26 cellular contexts compared by ENCODE assay signal in the genomic region with DNA sequence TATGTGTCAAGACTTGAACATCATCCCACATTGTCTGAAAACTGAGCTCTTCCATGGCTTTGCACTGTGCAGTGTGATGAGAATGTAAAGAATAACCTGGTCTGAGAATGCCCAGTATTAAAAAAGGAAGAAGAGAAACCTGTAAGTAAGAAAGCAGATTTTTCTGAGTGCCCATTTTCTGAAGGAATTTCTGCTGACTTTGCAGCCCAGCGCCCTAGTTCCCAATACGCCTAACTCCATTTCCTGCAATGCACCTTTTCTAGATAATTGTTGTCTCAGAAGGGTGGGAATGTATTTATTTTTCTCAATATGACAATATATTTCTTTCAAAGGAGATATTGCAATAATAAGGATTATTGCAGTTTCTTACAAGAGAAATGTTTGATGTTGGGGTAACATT.
"Had no signal": no experiment of that assay in that cellular context is flagged by ENCODE, and none has a peak within 500 bp of the region (broad histone marks: within the 10 kb centered on the region; RNA-seq: fewer than 3 reads in every experiment).

No MANE protein-coding gene starts in this region.

- ATAC-seq: stimulated activated effector memory CD8-positive, alpha-beta T cell treated with anti-CD3 and anti-CD28 coated beads, Interleukin-12 subunit alpha, Interleukin-12 subunit beta, amount 100 ng/mL, for 72 hours; stimulated activated memory B cell treated with anti-CD40 and anti-IgM and Interleukin-4, amounts not matched to agents 10 μg/mL and 1 μg/mL and 100 μg/mL, for 72 hours; stimulated activated naive B cell treated with anti-CD40 and anti-IgM and Interleukin-4, amounts not matched to agents 10 μg/mL and 1 μg/mL and 100 μg/mL, for 72 hours; stimulated activated naive CD8-positive, alpha-beta T cell treated with anti-CD3 and anti-CD28 coated beads, Interleukin-15, amount 100 ng/mL, for 72 hours; stimulated activated naive CD8-positive, alpha-beta T cell treated with anti-CD3 and anti-CD28 coated beads, Interleukin-15, Interleukin-2, amounts not matched to agents 100 U/mL and 50 U/mL, for 24 hours; upper lobe of right lung had no signal

- H3K4me1 ChIP-seq: stomach, suprapubic skin, testis, thyroid gland, tibial artery, tibial nerve, transverse colon, upper lobe of left lung, upper lobe of right lung, uterus, vagina had no signal

- FAIRE-seq: urothelium cell line had no signal

- H3K27ac ChIP-seq: stomach, suprapubic skin, testis, thoracic aorta, thyroid gland, tibial artery, tibial nerve, transverse colon, upper lobe of left lung, upper lobe of right lung, uterus, vagina had no signal

- H3K4me3 ChIP-seq: stomach, suprapubic skin, testis, thoracic aorta, thyroid gland, tibial artery, tibial nerve, transverse colon, upper lobe of left lung, upper lobe of right lung, uterus, vagina had no signal

- H3K36me3 ChIP-seq: stomach, suprapubic skin, thoracic aorta, thyroid gland, tibial artery, tibial nerve, transverse colon, upper lobe of left lung, upper lobe of right lung, uterus, vagina had no signal

- DNase-seq: stimulated activated CD4-positive, alpha-beta T cell treated with anti-CD3 and anti-CD28 coated beads, Interleukin-2, amount 100 ng/mL, for 48 hours; stimulated activated CD4-positive, alpha-beta T cell treated with anti-CD3 and anti-CD28 coated beads, Interleukin-4, amount 100 ng/mL, for 1 hour; stimulated activated CD4-positive, alpha-beta T cell treated with anti-CD3 and anti-CD28 coated beads, Interleukin-4, amount 100 ng/mL, for 4 hours; stimulated activated CD8-positive, alpha-beta memory T cell treated with anti-CD3 and anti-CD28 coated beads, Interleukin-4, amount 100 ng/mL, for 48 hours; stimulated activated naive B cell treated with anti-CD40 and anti-IgM and Interleukin-4, amounts not matched to agents 10 μg/mL and 1 μg/mL and 100 μg/mL, for 72 hours; stimulated activated naive CD4-positive, alpha-beta T cell; stimulated activated naive CD4-positive, alpha-beta T cell treated with Interleukin-2 at 50 U/mL for 16 hours; stimulated activated naive CD8-positive, alpha-beta T cell treated with anti-CD3 and anti-CD28 coated beads, Interleukin-15, amount 100 ng/mL, for 72 hours; stimulated activated naive CD8-positive, alpha-beta T cell treated with anti-CD3 and anti-CD28 coated beads, Interleukin-15, Interleukin-2, amounts not matched to agents 100 U/mL and 50 U/mL, for 24 hours; stomach; substantia nigra; testis; thyroid gland; tibial artery; transverse colon; trophoblast cell; upper lobe of left lung; upper lobe of right lung; uterus had no signal

- H3K27me3 ChIP-seq: stomach, suprapubic skin, testis, thyroid gland, tibial artery, tibial nerve, transverse colon, upper lobe of left lung, upper lobe of right lung, uterus, vagina had no signal

- H3K9me3 ChIP-seq: stomach, suprapubic skin, testis, thoracic aorta, thyroid gland, tibial artery, transverse colon, upper lobe of left lung, upper lobe of right lung, uterus, vagina had no signal
